Comparison of ENCODE assay signal across 27 cellular contexts in genomic region chr1:3236955-3237354, GRCh38.
"Had no signal": no experiment of that assay in that cellular context is flagged by ENCODE, and none has a peak within 500 bp of the region (broad histone marks: within the 10 kb centered on the region; RNA-seq: fewer than 3 reads in every experiment).

No MANE protein-coding gene starts in this region.

- H3K9me3 ChIP-seq: adrenal gland had no signal

- H3K4me3 ChIP-seq: adrenal gland, breast epithelium, cardiac muscle cell, coronary artery, dorsolateral prefrontal cortex had no signal

- H3K36me3 ChIP-seq: adrenal gland, breast epithelium, cardiac muscle cell had no signal

- DNase-seq: activated CD4-positive, alpha-beta memory T cell treated with anti-CD3 and anti-CD28 coated beads for 36 hours; activated CD4-positive, alpha-beta T cell treated with anti-CD3 and anti-CD28 coated beads for 36 hours; activated CD4-positive, alpha-beta T cell treated with anti-CD3 and anti-CD28 coated beads, Interleukin-2, amount 10 ng/mL, durations not matched to agents 24 days and 14 days; activated CD4-positive, CD25-positive, alpha-beta regulatory T cell; activated CD4-positive, CD25-positive, alpha-beta regulatory T cell treated with anti-CD3 and anti-CD28 coated beads, Interleukin-2, amount 50 U/mL, for 72 hours; activated CD8-positive, alpha-beta memory T cell treated with anti-CD3 and anti-CD28 coated beads, Interleukin-2, amount 10 ng/mL, durations not matched to agents 7 days and 5 days; activated CD8-positive, alpha-beta memory T cell treated with anti-CD3 and anti-CD28 coated beads, Interleukin-2, amount 50 U/mL, for 4 hours; activated CD8-positive, alpha-beta T cell treated with anti-CD3 and anti-CD28 coated beads, Interleukin-2, amount 10 ng/mL, durations not matched to agents 7 days and 5 days; activated effector memory CD4-positive, alpha-beta T cell treated with anti-CD3 and anti-CD28 coated beads, Interleukin-2, amount 50 U/mL, for 16 hours; activated naive CD4-positive, alpha-beta T cell treated with anti-CD3 and anti-CD28 coated beads for 36 hours; activated naive CD8-positive, alpha-beta T cell treated with anti-CD3 and anti-CD28 coated beads for 36 hours; activated naive CD8-positive, alpha-beta T cell treated with anti-CD3 and anti-CD28 coated beads, Interleukin-2, amount 50 U/mL, for 24 hours; activated T-cell treated with anti-CD3 and anti-CD28 coated beads, Interleukin-2, amount 50 U/mL, for 1 hour; activated T-cell treated with anti-CD3 and anti-CD28 coated beads, Interleukin-2, amount 50 U/mL, for 48 hours; adrenal gland; aorta; central memory CD4-positive, alpha-beta T cell; cerebellar nuclear complex; effector memory CD4-positive, alpha-beta T cell; endodermal cell; foreskin fibroblast; T-helper 2 cell had no signal

- H3K27ac ChIP-seq: adrenal gland, breast epithelium, cardiac muscle cell had no signal

- H3K27me3 ChIP-seq: cardiac muscle cell had no signal

- H3K4me1 ChIP-seq: adrenal gland, breast epithelium had no signal

- ATAC-seq: activated CD4-positive, alpha-beta T cell treated with anti-CD3 and anti-CD28 coated beads for 36 hours; activated CD8-positive, alpha-beta memory T cell treated with anti-CD3 and anti-CD28 coated beads, Interleukin-2, amount 10 ng/mL, durations not matched to agents 7 days and 5 days; activated CD8-positive, alpha-beta T cell treated with anti-CD3 and anti-CD28 coated beads, Interleukin-2, amount 10 ng/mL, durations not matched to agents 7 days and 5 days; activated naive CD8-positive, alpha-beta T cell treated with anti-CD3 and anti-CD28 coated beads, Interleukin-2, amount 50 U/mL, for 24 hours; esophagus mucosa had no signal
